ENCODE assay signal across 8 cellular contexts in genomic region chr14:67619446-67620216, GRCh38. TPM values are rescaled to one million over a fixed set of nuclear protein-coding genes. Genes with fewer than 3 reads are reported as not detected.
DNase-seq lines count a peak whose midpoint lies in the region; ATAC-seq and TF ChIP-seq lines count a peak whose summit lies in the region.

Gene ARG2 (plus strand): TSS chr14:67619920. CDS start chr14:67619978, 58 bp downstream.

- 0 to 1% (median 1%) methylated on average over 26 to 62 of the region's 62 CpGs for WGBS in spleen, 5 donors

- TF ChIP-seq CTCF in AG04449 (IDR thresholded peaks at IDR 0.05; ENCODE audit: insufficient read depth, low read length, missing control alignments) = peak; percentile 14
- TF ChIP-seq CTCF in WTC11 (IDR thresholded peaks at IDR 0.05) = no peak
- TF ChIP-seq CTCF in spleen (IDR thresholded peaks at IDR 0.05 in 8 of 11, conservative IDR thresholded peaks at IDR 0.05 in 3 of 11) = peak in 5 of 11 experiments; percentile 12 to 38 (median 23)

- peak; percentile 90 for ATAC-seq in GM18873 (IDR thresholded peaks at IDR 0.05; ENCODE audit: low FRiP score, unreplicated experiment)
- ATAC-seq in HG03139 (IDR thresholded peaks at IDR 0.05; ENCODE audit: unreplicated experiment) = peak; percentile 97
- ATAC-seq in WTC11 = peak; percentile 91

- intact Hi-C loops in spleen (cut with DNase I; ENCODE audit: low total_unique reads) = loop anchor here (5.0 kb wide), 1 partner anchor 48 kb away; no protein-coding TSS in a partner anchor

- H3K36me3 ChIP-seq in spleen = no peaks in the 10 kb centered on the region

- TF ChIP-seq POLR2A in spleen (IDR thresholded peaks at IDR 0.05) = no peak

- CTCF ChIA-PET in AG04449 (lab: Yijun Ruan, JAX) = interaction anchor here (0.7 to 8.4 kb wide), 41 partner anchors 7 to 213 kb away, joined by 3 to 269 read pairs (median 5); partner anchors contain the start of genes PIGH, RDH11, RDH12 and VTI1B
- CTCF ChIA-PET in WTC11 (lab: Charles Lee) = interaction anchor here (0.7 to 3.7 kb wide), 27 partner anchors 10 to 260 kb away, joined by 3 to 49 read pairs (median 5); partner anchors contain the start of genes ATP6V1D, EIF2S1, PIGH and RDH11

- H3K36me3 Mint-ChIP-seq in WTC11 (peaks cover 10% of the 10 kb centered on the region), immature natural killer cell (no peaks in the 10 kb centered on the region)

- H3K27ac ChIP-seq in caudate nucleus (ENCODE audit: low read depth, low read length) (peak within 1 kb of the TSS; percentile 67), spleen (peak within 1 kb of the TSS in 7 of 8 donors; percentile 5 to 81 (median 67))

- H3K9me3 Mint-ChIP-seq in WTC11 (no peaks in the 10 kb centered on the region), immature natural killer cell (no peaks in the 10 kb centered on the region)

- peak within 1 kb of the TSS; percentile 92 for H3K4me3 Mint-ChIP-seq in WTC11
- peak within 1 kb of the TSS; percentile 85 to 93 (median 88) for H3K4me3 Mint-ChIP-seq in immature natural killer cell

- peaks cover 9 to 32% (median 20%) of the 10 kb centered on the region in 6 donors for H3K4me1 ChIP-seq in spleen

- H3K4me1 Mint-ChIP-seq in WTC11 = peaks cover 35% of the 10 kb centered on the region
- peaks cover 21 to 25% of the 10 kb centered on the region in 2 donors for H3K4me1 Mint-ChIP-seq in immature natural killer cell

- H3K27me3 Mint-ChIP-seq in WTC11 (ENCODE audit: low read depth) = peaks cover 46% of the 10 kb centered on the region
- peaks cover 4 to 15% (median 8%) of the 10 kb centered on the region in 3 donors for H3K27me3 Mint-ChIP-seq in immature natural killer cell (ENCODE audit: low read depth in 3 of 3)

- POLR2A ChIA-PET in AG04449 (lab: Yijun Ruan, JAX) (no interaction called here), WTC11 (lab: Charles Lee) (interaction anchor here (0.7 to 3.8 kb wide), 10 partner anchors 9 to 202 kb away, joined by 3 to 25 read pairs (median 4); partner anchors contain the start of genes PIGH, PLEKHH1 and RDH11)

- H3K27ac Mint-ChIP-seq in WTC11 (peak within 1 kb of the TSS; percentile 92), immature natural killer cell (peak within 1 kb of the TSS; percentile 81 to 98 (median 94))

- H3K4me3 ChIP-seq in AG04449 (ENCODE audit: low read depth, low read length) (peak within 1 kb of the TSS; percentile 71), spleen (peak within 1 kb of the TSS; percentile 46 to 80 (median 56))

- H3K27me3 ChIP-seq in spleen (replicated peaks in 1 of 7) = peaks cover 0 to 6% (median 0%) of the 10 kb centered on the region in 7 donors

- DNase-seq in AG04449 (ENCODE audit: low read depth, low spot score) (no peak), NCI-H2196 treated with DMSO at 0.1 percent for 48 hours (lab: John Stamatoyannopoulos, UW; ENCODE audit: unreplicated experiment) (peak; percentile 99), WTC11 (ENCODE audit: low spot score) (peak; percentile 100), caudate nucleus (lab: John Stamatoyannopoulos, UW) (peak in 60 of 61 donors; percentile 32 to 100 (median 88)), immature natural killer cell (peak; percentile 94 to 95 (median 95)), spleen (peak; percentile 100)

- no peaks in the 10 kb centered on the region for H3K9me3 ChIP-seq in spleen

TF ChIP-seq in WTC11, 78 proteins besides CTCF, POLR2A, EP300 and RAD21 (continues in another document):
- TF ChIP-seq NR3C1 (CRISPR knock-in tag; conservative IDR thresholded peaks at IDR 0.05; ENCODE audit: low read depth) = no peak
- peak; percentile 59; the same call in 1 of the 2 replicates for TF ChIP-seq ZNF232 (CRISPR knock-in tag; IDR thresholded peaks at IDR 0.05)
- TF ChIP-seq MYBL2 (CRISPR knock-in tag; IDR thresholded peaks at IDR 0.05) = no peak
- no peak for TF ChIP-seq ZNF396 (CRISPR knock-in tag; IDR thresholded peaks at IDR 0.05; ENCODE audit: borderline replicate concordance)
- no peak for TF ChIP-seq MXD4 (CRISPR knock-in tag; IDR thresholded peaks at IDR 0.05; ENCODE audit: borderline replicate concordance)
- no peak for TF ChIP-seq ATF1 (CRISPR knock-in tag; IDR thresholded peaks at IDR 0.05)
- TF ChIP-seq EMX1 (CRISPR knock-in tag; IDR thresholded peaks at IDR 0.05) = no peak
- 0 out of 2 replicates have a peak, but pooled peaks have one; percentile 17 for TF ChIP-seq ZNF317 (CRISPR knock-in tag; IDR thresholded peaks at IDR 0.05; ENCODE audit: borderline replicate concordance, low read depth)
- TF ChIP-seq CDX4 (CRISPR knock-in tag; IDR thresholded peaks at IDR 0.05; ENCODE audit: borderline replicate concordance) = no peak
- peak; percentile 100 for TF ChIP-seq ZBTB21 (CRISPR knock-in tag; IDR thresholded peaks at IDR 0.05; ENCODE audit: borderline replicate concordance)
- no peak; the same call in 1 of the 2 replicates for TF ChIP-seq ZBTB43 (CRISPR knock-in tag; IDR thresholded peaks at IDR 0.05)
- TF ChIP-seq NFATC4 (CRISPR knock-in tag; IDR thresholded peaks at IDR 0.05) = no peak
- peak; percentile 81 for TF ChIP-seq GABPB1 (CRISPR knock-in tag; IDR thresholded peaks at IDR 0.05)
- TF ChIP-seq, protein P1, sequence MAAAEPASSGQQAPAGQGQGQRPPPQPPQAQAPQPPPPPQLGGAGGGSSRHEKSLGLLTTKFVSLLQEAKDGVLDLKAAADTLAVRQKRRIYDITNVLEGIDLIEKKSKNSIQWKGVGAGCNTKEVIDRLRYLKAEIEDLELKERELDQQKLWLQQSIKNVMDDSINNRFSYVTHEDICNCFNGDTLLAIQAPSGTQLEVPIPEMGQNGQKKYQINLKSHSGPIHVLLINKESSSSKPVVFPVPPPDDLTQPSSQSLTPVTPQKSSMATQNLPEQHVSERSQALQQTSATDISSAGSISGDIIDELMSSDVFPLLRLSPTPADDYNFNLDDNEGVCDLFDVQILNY (CRISPR knock-in tag; IDR thresholded peaks at IDR 0.05) = peak; percentile 78; the same call in 1 of the 2 replicates
- TF ChIP-seq, protein P2, sequence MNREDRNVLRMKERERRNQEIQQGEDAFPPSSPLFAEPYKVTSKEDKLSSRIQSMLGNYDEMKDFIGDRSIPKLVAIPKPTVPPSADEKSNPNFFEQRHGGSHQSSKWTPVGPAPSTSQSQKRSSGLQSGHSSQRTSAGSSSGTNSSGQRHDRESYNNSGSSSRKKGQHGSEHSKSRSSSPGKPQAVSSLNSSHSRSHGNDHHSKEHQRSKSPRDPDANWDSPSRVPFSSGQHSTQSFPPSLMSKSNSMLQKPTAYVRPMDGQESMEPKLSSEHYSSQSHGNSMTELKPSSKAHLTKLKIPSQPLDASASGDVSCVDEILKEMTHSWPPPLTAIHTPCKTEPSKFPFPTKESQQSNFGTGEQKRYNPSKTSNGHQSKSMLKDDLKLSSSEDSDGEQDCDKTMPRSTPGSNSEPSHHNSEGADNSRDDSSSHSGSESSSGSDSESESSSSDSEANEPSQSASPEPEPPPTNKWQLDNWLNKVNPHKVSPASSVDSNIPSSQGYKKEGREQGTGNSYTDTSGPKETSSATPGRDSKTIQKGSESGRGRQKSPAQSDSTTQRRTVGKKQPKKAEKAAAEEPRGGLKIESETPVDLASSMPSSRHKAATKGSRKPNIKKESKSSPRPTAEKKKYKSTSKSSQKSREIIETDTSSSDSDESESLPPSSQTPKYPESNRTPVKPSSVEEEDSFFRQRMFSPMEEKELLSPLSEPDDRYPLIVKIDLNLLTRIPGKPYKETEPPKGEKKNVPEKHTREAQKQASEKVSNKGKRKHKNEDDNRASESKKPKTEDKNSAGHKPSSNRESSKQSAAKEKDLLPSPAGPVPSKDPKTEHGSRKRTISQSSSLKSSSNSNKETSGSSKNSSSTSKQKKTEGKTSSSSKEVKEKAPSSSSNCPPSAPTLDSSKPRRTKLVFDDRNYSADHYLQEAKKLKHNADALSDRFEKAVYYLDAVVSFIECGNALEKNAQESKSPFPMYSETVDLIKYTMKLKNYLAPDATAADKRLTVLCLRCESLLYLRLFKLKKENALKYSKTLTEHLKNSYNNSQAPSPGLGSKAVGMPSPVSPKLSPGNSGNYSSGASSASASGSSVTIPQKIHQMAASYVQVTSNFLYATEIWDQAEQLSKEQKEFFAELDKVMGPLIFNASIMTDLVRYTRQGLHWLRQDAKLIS (CRISPR knock-in tag; IDR thresholded peaks at IDR 0.05; ENCODE audit: borderline replicate concordance) = no peak
- no peak for TF ChIP-seq TEAD4 (CRISPR knock-in tag; IDR thresholded peaks at IDR 0.05)

RNA-seq across cellular contexts. Expression of gene ARG2, which starts in this region (rescaled TPM):
- 29.8 to 38.5 TPM (median 33.0 TPM) in 3 replicates for total RNA-seq in WTC11 (2021)
- polyA plus RNA-seq in immature natural killer cell = 1 to 10 TPM in 2 of 3 donors, under 1 TPM in 1; 0.41 to 2.0 (median 1.8) TPM
- total RNA-seq in spleen = 1 to 10 TPM in 6 of 7 donors, under 1 TPM in 1; 0.80 to 4.7 (median 1.8) TPM
- polyA plus RNA-seq in spleen = 1 to 10 TPM in 1 of 3 donors, under 1 TPM in 2; 0.64 to 1.0 (median 0.82) TPM
